8 cellular contexts compared by ENCODE assay signal in the genomic region with DNA sequence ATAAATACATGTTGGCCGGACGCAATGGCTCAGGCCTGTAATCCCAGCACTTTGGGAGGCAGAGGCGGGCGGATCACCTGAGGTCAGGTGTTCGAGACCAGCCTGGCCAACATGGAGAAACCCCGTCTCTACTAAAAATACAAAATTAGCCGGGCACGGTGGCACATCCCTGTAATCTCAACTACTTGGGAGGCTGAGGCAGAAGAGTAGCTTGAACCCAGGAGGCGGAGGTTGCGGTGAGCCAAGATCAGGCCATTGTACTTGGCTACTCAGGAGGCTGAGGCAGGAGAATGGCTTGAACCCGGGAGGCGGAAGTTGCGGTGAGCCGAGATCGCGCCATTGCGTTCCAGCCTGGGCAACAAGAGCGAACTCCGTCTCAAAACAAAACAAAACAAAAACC. TPM values are rescaled to one million over a fixed set of nuclear protein-coding genes. Genes with fewer than 3 reads are reported as not detected.
DNase-seq lines count a peak whose midpoint lies in the region; ATAC-seq and TF ChIP-seq lines count a peak whose summit lies in the region.
"Not testable (repeated sequence)": the region's sequence is repeated elsewhere in the genome, so short reads cannot be mapped to it uniquely, and the experiment has no call there.

No MANE protein-coding gene starts in this region.

- H3K36me3 Mint-ChIP-seq in activated CD8-positive, alpha-beta memory T cell treated with anti-CD3 and anti-CD28 coated beads, Interleukin-2, amount 10 ng/mL, durations not matched to agents 7 days and 5 days, result peaks cover 26% of the 10 kb centered on the region
- H3K36me3 Mint-ChIP-seq in brain, result peaks cover 42% of the 10 kb centered on the region
- peaks cover 0 to 47% (median 2%) of the 10 kb centered on the region in 3 donors for H3K36me3 Mint-ChIP-seq in naive thymus-derived CD8-positive, alpha-beta T cell

- DNase-seq in PC-3; activated CD8-positive, alpha-beta memory T cell treated with anti-CD3 and anti-CD28 coated beads, Interleukin-2, amount 10 ng/mL, durations not matched to agents 7 days and 5 days; fibroblast of the aortic adventitia (ENCODE audit: low read depth); naive thymus-derived CD8-positive, alpha-beta T cell; smooth muscle cell (lab: John Stamatoyannopoulos, UW; ENCODE audit: unreplicated experiment): not testable (repeated sequence)

- POLR2A ChIA-PET in PC-3 (lab: Charles Lee; ENCODE audit: unreplicated experiment), result not testable (repeated sequence)
- POLR2A ChIA-PET in naive thymus-derived CD8-positive, alpha-beta T cell (lab: Charles Lee), result interaction anchor here (1.0 kb wide), 1 partner anchor 89 kb away, joined by 3 read pairs; no protein-coding TSS in a partner anchor

- H3K79me2 ChIP-seq in PC-3 (ENCODE audit: low read length) (peaks cover 29% of the 10 kb centered on the region), smooth muscle cell (ENCODE audit: low read depth) (peaks cover 57% of the 10 kb centered on the region)

- BruUV-seq in PC-3 (replicated peaks; lab: Mats Ljungman, UMichigan), result not testable (repeated sequence)

- H3K27me3 Mint-ChIP-seq in activated CD8-positive, alpha-beta memory T cell treated with anti-CD3 and anti-CD28 coated beads, Interleukin-2, amount 10 ng/mL, durations not matched to agents 7 days and 5 days; brain; naive thymus-derived CD8-positive, alpha-beta T cell: not testable (repeated sequence)

- H2AFZ ChIP-seq in PC-3 (ENCODE audit: low read length); smooth muscle cell (ENCODE audit: low read depth): not testable (repeated sequence)

- CTCF ChIA-PET in PC-3 (lab: Charles Lee), result interaction anchor here (1.0 kb wide), 1 partner anchor 107 kb away, joined by 6 read pairs; no protein-coding TSS in a partner anchor
- CTCF ChIA-PET in activated CD8-positive, alpha-beta memory T cell treated with anti-CD3 and anti-CD28 coated beads, Interleukin-2, amount 10 ng/mL, durations not matched to agents 7 days and 5 days (lab: Charles Lee), result interaction anchor here (0.5 to 6.5 kb wide), 24 partner anchors 12 to 228 kb away, joined by 3 to 100 read pairs (median 5); a partner anchor contains a TSS

- H3K9me2 ChIP-seq in PC-3 (replicated peaks; ENCODE audit: low read length), result not testable (repeated sequence)

- peak overlapping the region; percentile 98 for H3K4me3 Mint-ChIP-seq in activated CD8-positive, alpha-beta memory T cell treated with anti-CD3 and anti-CD28 coated beads, Interleukin-2, amount 10 ng/mL, durations not matched to agents 7 days and 5 days
- H3K4me3 Mint-ChIP-seq in brain, result peak overlapping the region; percentile 90 to 99 (median 96)
- peak overlapping the region; percentile 85 to 97 (median 90) for H3K4me3 Mint-ChIP-seq in naive thymus-derived CD8-positive, alpha-beta T cell

- peak overlapping the region in 9 of 10 experiments; percentile 91 to 99 (median 97); a peak in 14 of 20 replicates for H3K4me3 ChIP-seq in BLaER1 treated with 17β-estradiol and CSF1 and Interleukin-3, amounts not matched to agents 10 nM and 100 nM
- H3K4me3 ChIP-seq in HUES48 (ENCODE audit: low read depth, low read length) (peak overlapping the region; percentile 86; the same call in 1 of the 2 replicates), PC-3 (ENCODE audit: low read length) (peak overlapping the region; percentile 94; the same call in 1 of the 2 replicates), fibroblast of the aortic adventitia (ENCODE audit: low read depth, low read length) (peak overlapping the region; percentile 83), smooth muscle cell (peak overlapping the region; percentile 73)

- H3K27me3 ChIP-seq in BLaER1 treated with 17β-estradiol and CSF1 and Interleukin-3, amounts not matched to agents 10 nM and 100 nM; HUES48 (ENCODE audit: control insufficient read depth, insufficient read depth, low read length); PC-3 (ENCODE audit: low read length); smooth muscle cell (ENCODE audit: low read depth): not testable (repeated sequence)

- TF ChIP-seq CTCF in PC-3 (conservative IDR thresholded peaks at IDR 0.05; ENCODE audit: low read depth, low read length); brain (conservative IDR thresholded peaks at IDR 0.05); fibroblast of the aortic adventitia (IDR thresholded peaks at IDR 0.05; ENCODE audit: insufficient read depth, low read length); smooth muscle cell (IDR thresholded peaks at IDR 0.05; ENCODE audit: borderline replicate concordance, insufficient read depth, poor library complexity, severe bottlenecking): not testable (repeated sequence)

- H4K20me1 ChIP-seq in BLaER1 treated with 17β-estradiol and CSF1 and Interleukin-3, amounts not matched to agents 10 nM and 100 nM, result peaks cover 6 to 61% (median 48%) of the 10 kb centered on the region in 11 experiments; a peak in 19 of 22 replicates
- H4K20me1 ChIP-seq in PC-3 (ENCODE audit: low read length), result not testable (repeated sequence)
- peaks cover 51% of the 10 kb centered on the region for H4K20me1 ChIP-seq in smooth muscle cell (ENCODE audit: low read depth)

- H3K4me2 ChIP-seq in BLaER1 treated with 17β-estradiol and CSF1 and Interleukin-3, amounts not matched to agents 10 nM and 100 nM, result peak overlapping the region; percentile 84 to 99 (median 92)
- H3K4me2 ChIP-seq in PC-3 (ENCODE audit: low read length) (peak overlapping the region; percentile 93), smooth muscle cell (peak overlapping the region; percentile 94)

- H3K36me3 ChIP-seq in BLaER1 treated with 17β-estradiol and CSF1 and Interleukin-3, amounts not matched to agents 10 nM and 100 nM, result peaks cover 37 to 52% (median 48%) of the 10 kb centered on the region in 11 experiments
- peaks cover 42% of the 10 kb centered on the region for H3K36me3 ChIP-seq in HUES48 (ENCODE audit: control insufficient read depth, insufficient read depth, low read length)
- H3K36me3 ChIP-seq in PC-3 (ENCODE audit: low read depth, low read length); smooth muscle cell (ENCODE audit: low read depth): not testable (repeated sequence)

- H3K9me3 ChIP-seq in BLaER1 treated with 17β-estradiol and CSF1 and Interleukin-3, amounts not matched to agents 10 nM and 100 nM (replicated peaks in 1 of 11); HUES48 (ENCODE audit: control insufficient read depth, insufficient read depth, low read length); PC-3 (ENCODE audit: low read length); smooth muscle cell (replicated peaks; ENCODE audit: low read depth): not testable (repeated sequence)

- H3F3A ChIP-seq in PC-3 (ENCODE audit: low read length, unreplicated experiment); smooth muscle cell (ENCODE audit: low read depth): not testable (repeated sequence)

- intact Hi-C loops in PC-3 (cut with micrococcal nuclease), result not testable (repeated sequence)

- peak overlapping the region; percentile 94 for H3K27ac Mint-ChIP-seq in activated CD8-positive, alpha-beta memory T cell treated with anti-CD3 and anti-CD28 coated beads, Interleukin-2, amount 10 ng/mL, durations not matched to agents 7 days and 5 days
- peak overlapping the region in 4 of 5 experiments; percentile 10 to 96 (median 78) for H3K27ac Mint-ChIP-seq in brain
- peak overlapping the region in 3 of 10 donors; percentile 12 to 91 (median 83) for H3K27ac Mint-ChIP-seq in naive thymus-derived CD8-positive, alpha-beta T cell

- not testable (repeated sequence) for H3K9me3 Mint-ChIP-seq in activated CD8-positive, alpha-beta memory T cell treated with anti-CD3 and anti-CD28 coated beads, Interleukin-2, amount 10 ng/mL, durations not matched to agents 7 days and 5 days (ENCODE audit: low read depth); brain; naive thymus-derived CD8-positive, alpha-beta T cell

- H3K4me1 Mint-ChIP-seq in activated CD8-positive, alpha-beta memory T cell treated with anti-CD3 and anti-CD28 coated beads, Interleukin-2, amount 10 ng/mL, durations not matched to agents 7 days and 5 days, result peaks cover 32% of the 10 kb centered on the region
- H3K4me1 Mint-ChIP-seq in brain, result peaks cover 25% of the 10 kb centered on the region
- peaks cover 15 to 50% (median 37%) of the 10 kb centered on the region in 4 donors for H3K4me1 Mint-ChIP-seq in naive thymus-derived CD8-positive, alpha-beta T cell

- H3K4me1 ChIP-seq in BLaER1 treated with 17β-estradiol and CSF1 and Interleukin-3, amounts not matched to agents 10 nM and 100 nM, result peaks cover 32 to 46% (median 41%) of the 10 kb centered on the region in 10 experiments
- not testable (repeated sequence) for H3K4me1 ChIP-seq in HUES48 (ENCODE audit: control insufficient read depth, insufficient read depth, low read length); PC-3 (ENCODE audit: insufficient read depth, low read length); smooth muscle cell (ENCODE audit: low read depth)

- H3K27ac ChIP-seq in BLaER1 treated with 17β-estradiol and CSF1 and Interleukin-3, amounts not matched to agents 10 nM and 100 nM; HUES48 (ENCODE audit: low read depth, low read length); PC-3 (ENCODE audit: low read length); smooth muscle cell (ENCODE audit: low read depth): not testable (repeated sequence)

- H3K9ac ChIP-seq in BLaER1 treated with 17β-estradiol and CSF1 and Interleukin-3, amounts not matched to agents 10 nM and 100 nM, result peak overlapping the region in 9 of 11 experiments; percentile 91 to 99 (median 97); a peak in 15 of 22 replicates
- not testable (repeated sequence) for H3K9ac ChIP-seq in HUES48 (ENCODE audit: low read depth, low read length); PC-3 (ENCODE audit: low read length); smooth muscle cell (ENCODE audit: low read depth)

- 95% methylated on average over 19 of the region's 19 CpGs for WGBS in smooth muscle cell (ENCODE audit: low lambda C conversion rate)

- ATAC-seq in PC-3; activated CD8-positive, alpha-beta memory T cell treated with anti-CD3 and anti-CD28 coated beads, Interleukin-2, amount 10 ng/mL, durations not matched to agents 7 days and 5 days; naive thymus-derived CD8-positive, alpha-beta T cell: not testable (repeated sequence)

RNA-seq across cellular contexts. Expression of a gene that starts 1.5 kb away (rescaled TPM):
- 17.3 and 21.0 TPM in 2 replicates for total RNA-seq in PC-3 (2014; rRNA removed)
- total RNA-seq in activated CD8-positive, alpha-beta memory T cell treated with anti-CD3 and anti-CD28 coated beads, Interleukin-2, amount 10 ng/mL, durations not matched to agents 7 days and 5 days, result 10 to 100 TPM; 46.3 to 48.7 TPM
- polyA plus RNA-seq in brain (ENCODE audit: insufficient read depth, low read depth, low replicate concordance), result 30.7 TPM
- 17.1 and 22.9 TPM in 2 replicates for total RNA-seq in fibroblast of the aortic adventitia (ENCODE audit: low replicate concordance)
- total RNA-seq in naive thymus-derived CD8-positive, alpha-beta T cell, result 10 to 100 TPM; 51.1 to 52.0 TPM
- 10 to 100 TPM in 1 of 3 donors, 1 to 10 TPM in 2; 9.3 to 15.5 (median 9.3) TPM for polyA plus RNA-seq in naive thymus-derived CD8-positive, alpha-beta T cell
- total RNA-seq in smooth muscle cell, result 28.3 and 30.0 TPM in 2 replicates
- polyA plus RNA-seq in smooth muscle cell, result 30.7 and 32.4 TPM in 2 replicates

RNA-seq across cellular contexts. Expression of a gene that starts 43.6 kb away (rescaled TPM):
- total RNA-seq in PC-3 (2014; rRNA removed), result 29.7 and 42.0 TPM in 2 replicates
- total RNA-seq in activated CD8-positive, alpha-beta memory T cell treated with anti-CD3 and anti-CD28 coated beads, Interleukin-2, amount 10 ng/mL, durations not matched to agents 7 days and 5 days, result 10 to 100 TPM; 54.4 to 70.9 TPM
- polyA plus RNA-seq in brain (ENCODE audit: insufficient read depth, low read depth, low replicate concordance), result 20.9 TPM
- 19.7 and 37.4 TPM in 2 replicates for total RNA-seq in fibroblast of the aortic adventitia (ENCODE audit: low replicate concordance)
- 10 to 100 TPM; 24.5 to 26.8 TPM for total RNA-seq in naive thymus-derived CD8-positive, alpha-beta T cell
- 10 to 100 TPM; 52.7 to 58.1 (median 55.6) TPM for polyA plus RNA-seq in naive thymus-derived CD8-positive, alpha-beta T cell
- 43.8 and 51.2 TPM in 2 replicates for total RNA-seq in smooth muscle cell
- 61.4 and 66.7 TPM in 2 replicates for polyA plus RNA-seq in smooth muscle cell

RNA-seq across cellular contexts. Expression of a gene that starts 48.3 kb away (rescaled TPM):
- total RNA-seq in PC-3 (2014; rRNA removed), result 10.1 and 12.4 TPM in 2 replicates
- total RNA-seq in activated CD8-positive, alpha-beta memory T cell treated with anti-CD3 and anti-CD28 coated beads, Interleukin-2, amount 10 ng/mL, durations not matched to agents 7 days and 5 days, result 1 to 10 TPM; 1.8 TPM
- polyA plus RNA-seq in brain (ENCODE audit: insufficient read depth, low read depth, low replicate concordance), result 21.9 TPM
- total RNA-seq in fibroblast of the aortic adventitia (ENCODE audit: low replicate concordance), result 8.3 and 17.7 TPM in 2 replicates
- total RNA-seq in naive thymus-derived CD8-positive, alpha-beta T cell, result 1 to 10 TPM; 5.0 to 5.3 TPM
- 1 to 10 TPM in 1 of 3 donors, under 1 TPM in 2; 0.33 to 1.5 (median 0.77) TPM for polyA plus RNA-seq in naive thymus-derived CD8-positive, alpha-beta T cell
- 6.3 and 8.8 TPM in 2 replicates for total RNA-seq in smooth muscle cell
- polyA plus RNA-seq in smooth muscle cell, result 7.7 and 8.1 TPM in 2 replicates
